In genomic region chr2:129757915-129758421, GRCh38 we compare ENCODE assay signal across 13 cellular contexts.
DNase-seq lines count a peak whose midpoint lies in the region; ATAC-seq, FAIRE-seq and TF ChIP-seq lines count a peak whose summit lies in the region.
"Had no signal": no experiment of that assay in that cellular context is flagged by ENCODE, and none has a peak within 500 bp of the region (broad histone marks: within the 10 kb centered on the region; RNA-seq: fewer than 3 reads in every experiment).

No MANE protein-coding gene starts in this region.

- no peak for FAIRE-seq in astrocyte (lab: Jason Lieb, UNC)

- peaks cover 15 to 31% (median 22%) of the 10 kb centered on the region in 10 experiments for H3K4me1 ChIP-seq in BLaER1 treated with 17β-estradiol and CSF1 and Interleukin-3, amounts not matched to agents 10 nM and 100 nM
- H3K4me1 ChIP-seq in astrocyte (ENCODE audit: insufficient read depth, low read length) (no peaks in the 10 kb centered on the region), iPS DF 6.9 (ENCODE audit: control insufficient read depth, insufficient read depth, low read length) (peaks cover 12% of the 10 kb centered on the region; the same call in 1 of the 2 replicates), rectal smooth muscle tissue (ENCODE audit: control insufficient read depth, insufficient read depth, low read length) (peaks cover 8% of the 10 kb centered on the region)
- H3K4me1 ChIP-seq: BE2C had no signal

- H3K79me2 ChIP-seq in astrocyte (ENCODE audit: insufficient read depth, low read length) = no peaks in the 10 kb centered on the region

- no peak overlapping the region for H3K4me3 Mint-ChIP-seq in astrocyte (ENCODE audit: unreplicated experiment)
- H3K4me3 Mint-ChIP-seq: activated CD4-positive, alpha-beta T cell treated with anti-CD3 and anti-CD28 coated beads for 36 hours had no signal

- H3K4me3 ChIP-seq in BLaER1 treated with 17β-estradiol and CSF1 and Interleukin-3, amounts not matched to agents 10 nM and 100 nM = no peak overlapping the region
- H3K4me3 ChIP-seq in astrocyte (ENCODE audit: insufficient read depth, low read depth, low read length) = no peak overlapping the region
- no peak overlapping the region for H3K4me3 ChIP-seq in iPS DF 6.9 (ENCODE audit: low read length)
- H3K4me3 ChIP-seq in rectal smooth muscle tissue (ENCODE audit: low read length) = peak overlapping the region; percentile 61

- H3K4me1 Mint-ChIP-seq in astrocyte (ENCODE audit: low read depth, unreplicated experiment) = no peaks in the 10 kb centered on the region
- H3K4me1 Mint-ChIP-seq: activated CD4-positive, alpha-beta T cell treated with anti-CD3 and anti-CD28 coated beads for 36 hours; naive thymus-derived CD4-positive, alpha-beta T cell had no signal

- peak overlapping the region; percentile 50 for H2AFZ ChIP-seq in astrocyte (ENCODE audit: low read depth, low read length)

- no peaks in the 10 kb centered on the region for H3K27me3 ChIP-seq in BLaER1 treated with 17β-estradiol and CSF1 and Interleukin-3, amounts not matched to agents 10 nM and 100 nM
- no peaks in the 10 kb centered on the region for H3K27me3 ChIP-seq in astrocyte (ENCODE audit: insufficient read depth, low read length)
- H3K27me3 ChIP-seq in iPS DF 6.9 (ENCODE audit: control insufficient read depth, insufficient read depth, low read length) = no peaks in the 10 kb centered on the region
- H3K27me3 ChIP-seq in rectal smooth muscle tissue (ENCODE audit: control insufficient read depth, insufficient read depth, low read length) = no peaks in the 10 kb centered on the region
- H3K27me3 ChIP-seq: BE2C had no signal

- no peaks in the 10 kb centered on the region for H3K36me3 Mint-ChIP-seq in astrocyte (ENCODE audit: low read depth, unreplicated experiment)
- H3K36me3 Mint-ChIP-seq: naive thymus-derived CD4-positive, alpha-beta T cell had no signal

- peaks cover 30% of the 10 kb centered on the region for H3K27me3 Mint-ChIP-seq in astrocyte (ENCODE audit: low read depth, unreplicated experiment)
- H3K27me3 Mint-ChIP-seq: activated CD4-positive, alpha-beta T cell treated with anti-CD3 and anti-CD28 coated beads for 36 hours had no signal

- H3K9me3 ChIP-seq in BLaER1 treated with 17β-estradiol and CSF1 and Interleukin-3, amounts not matched to agents 10 nM and 100 nM (replicated peaks in 1 of 11) = peaks cover 0 to 2% (median 0%) of the 10 kb centered on the region in 11 experiments; a peak in 1 of 22 replicates
- H3K9me3 ChIP-seq in astrocyte (ENCODE audit: insufficient read depth, low read depth, low read length) (no peaks in the 10 kb centered on the region), iPS DF 6.9 (ENCODE audit: control insufficient read depth, insufficient read depth, low read length) (no peaks in the 10 kb centered on the region)
- H3K9me3 ChIP-seq: BE2C had no signal

- peak overlapping the region in 5 of 11 experiments; percentile 8 to 53 (median 33); a peak in 4 of 22 replicates for H3K27ac ChIP-seq in BLaER1 treated with 17β-estradiol and CSF1 and Interleukin-3, amounts not matched to agents 10 nM and 100 nM
- H3K27ac ChIP-seq in astrocyte (ENCODE audit: low read depth, low read length) = no peak overlapping the region
- H3K27ac ChIP-seq in iPS DF 6.9 (ENCODE audit: low read length) = no peak overlapping the region
- peak overlapping the region; percentile 7 for H3K27ac ChIP-seq in rectal smooth muscle tissue (ENCODE audit: low read depth, low read length)

- peak overlapping the region in 10 of 11 experiments; percentile 65 to 85 (median 74); a peak in 21 of 22 replicates for H3K4me2 ChIP-seq in BLaER1 treated with 17β-estradiol and CSF1 and Interleukin-3, amounts not matched to agents 10 nM and 100 nM
- H3K4me2 ChIP-seq in astrocyte (ENCODE audit: low read length) = peak overlapping the region; percentile 54

- peaks cover 3% of the 10 kb centered on the region for H3K9me3 Mint-ChIP-seq in astrocyte (ENCODE audit: unreplicated experiment)

- no peak for DNase-seq in astrocyte (ENCODE audit: low read depth)
- peak; percentile 41 for DNase-seq in iPS DF 6.9 (ENCODE audit: low read depth, low spot score)
- DNase-seq in GM13977 (ENCODE audit: low spot score) = no peak
- DNase-seq in RKO (ENCODE audit: low spot score) = no peak
- DNase-seq: activated CD4-positive, alpha-beta T cell treated with anti-CD3 and anti-CD28 coated beads for 36 hours; BE2C; Kasumi-1; naive thymus-derived CD4-positive, alpha-beta T cell; NCI-H2029 treated with DMSO at 0.1 percent for 48 hours had no signal

- no peaks in the 10 kb centered on the region for H4K20me1 ChIP-seq in BLaER1 treated with 17β-estradiol and CSF1 and Interleukin-3, amounts not matched to agents 10 nM and 100 nM
- H4K20me1 ChIP-seq in astrocyte (ENCODE audit: insufficient read depth, low read length) = no peaks in the 10 kb centered on the region

- in situ Hi-C loops in GM13977 (cut with MboI; ENCODE audit: low pct_unique_long_range_greater_than_20kb, low sequenced_read_pairs, unreplicated experiment) = no loop called here

- H3K27ac Mint-ChIP-seq in astrocyte (ENCODE audit: unreplicated experiment) = no peak overlapping the region
- H3K27ac Mint-ChIP-seq: activated CD4-positive, alpha-beta T cell treated with anti-CD3 and anti-CD28 coated beads for 36 hours; naive thymus-derived CD4-positive, alpha-beta T cell had no signal

- TF ChIP-seq CTCF in astrocyte (IDR thresholded peaks at IDR 0.05; ENCODE audit: insufficient read depth, low read depth, low read length) = no peak
- TF ChIP-seq CTCF in GM13977 (IDR thresholded peaks at IDR 0.05; ENCODE audit: extremely low read depth, insufficient read depth, missing control alignments) = no peak

- H3K36me3 ChIP-seq in BLaER1 treated with 17β-estradiol and CSF1 and Interleukin-3, amounts not matched to agents 10 nM and 100 nM = no peaks in the 10 kb centered on the region
- H3K36me3 ChIP-seq in astrocyte (ENCODE audit: insufficient read depth, low read length) (no peaks in the 10 kb centered on the region), iPS DF 6.9 (ENCODE audit: control insufficient read depth, insufficient read depth, low read length) (no peaks in the 10 kb centered on the region), rectal smooth muscle tissue (ENCODE audit: control insufficient read depth, insufficient read depth, low read length) (no peaks in the 10 kb centered on the region)
- H3K36me3 ChIP-seq: BE2C had no signal

- WGBS in iPS DF 6.9 (ENCODE audit: insufficient coverage, insufficient read length) = no CpG with 5 or more reads among the region's 7 CpGs

- H3K9ac ChIP-seq in BLaER1 treated with 17β-estradiol and CSF1 and Interleukin-3, amounts not matched to agents 10 nM and 100 nM = peak overlapping the region in 5 of 11 experiments; percentile 2 to 56 (median 29); a peak in 5 of 22 replicates
- H3K9ac ChIP-seq in astrocyte (ENCODE audit: low read length) = no peak overlapping the region
- H3K9ac ChIP-seq in rectal smooth muscle tissue (ENCODE audit: low read length) = no peak overlapping the region

- ATAC-seq in HG02623 (IDR thresholded peaks at IDR 0.05; ENCODE audit: unreplicated experiment) (no peak), GM18498 (IDR thresholded peaks at IDR 0.05; ENCODE audit: unreplicated experiment) (no peak)
- ATAC-seq: activated CD4-positive, alpha-beta T cell treated with anti-CD3 and anti-CD28 coated beads for 36 hours had no signal
